Comparison of ENCODE assay signal across 17 cellular contexts in the genomic region with DNA sequence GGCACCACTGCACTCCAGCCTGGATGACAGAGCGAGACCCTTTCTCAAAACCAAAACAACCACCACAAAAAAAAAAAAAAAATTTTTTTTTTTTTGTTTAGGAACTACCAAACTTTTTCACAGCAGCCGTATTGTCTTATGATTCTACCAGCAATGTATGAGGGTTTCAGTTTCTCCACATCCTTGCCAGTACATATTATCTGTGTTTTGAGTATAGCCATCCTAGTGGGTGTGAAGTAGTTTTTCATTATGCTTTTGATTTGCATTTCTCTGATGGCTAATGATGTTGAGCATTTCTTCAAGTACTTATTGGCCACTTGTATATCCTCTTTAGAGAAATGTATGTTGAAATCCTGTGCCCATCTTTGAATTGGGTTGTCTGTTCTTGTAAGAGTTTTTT. TPM values are rescaled to one million over a fixed set of nuclear protein-coding genes. Genes with fewer than 3 reads are reported as not detected.
DNase-seq lines count a peak whose midpoint lies in the region; ATAC-seq, FAIRE-seq and TF ChIP-seq lines count a peak whose summit lies in the region.
"Had no signal": no experiment of that assay in that cellular context is flagged by ENCODE, and none has a peak within 500 bp of the region (broad histone marks: within the 10 kb centered on the region; RNA-seq: fewer than 3 reads in every experiment).

No MANE protein-coding gene starts in this region.

- intact Hi-C loops in activated CD8-positive, alpha-beta T cell treated with anti-CD3 and anti-CD28 coated beads for 36 hours (cut with micrococcal nuclease) = no loop called here
- intact Hi-C loops in CD4-positive, alpha-beta memory T cell (cut with micrococcal nuclease) = loop anchor here (2.0 kb wide), 1 partner anchor 23 kb away; no protein-coding TSS in a partner anchor
- intact Hi-C loops in GM12878 (cut with micrococcal nuclease; ENCODE audit: unreplicated experiment) = no loop called here
- intact Hi-C loops in left colon (cut with DNase I, micrococcal nuclease) = no loop called here
- intact Hi-C loops in pancreas (cut with DNase I) = no loop called here

- no peak for TF ChIP-seq CTCF in activated CD8-positive, alpha-beta T cell treated with anti-CD3 and anti-CD28 coated beads for 36 hours (IDR thresholded peaks at IDR 0.05)
- no peak for TF ChIP-seq CTCF in GM12878 (IDR thresholded peaks at IDR 0.05 in 2 of 3, conservative IDR thresholded peaks at IDR 0.05 in 1 of 3; ENCODE audit: control insufficient read depth in 2 of 3, extremely low read depth in 1 of 3, insufficient read depth in 1 of 3, low read depth in 3 of 3, low read length in 3 of 3)
- no peak for TF ChIP-seq CTCF in pancreas (IDR thresholded peaks at IDR 0.05)

- no peak overlapping the region for H2AFZ ChIP-seq in GM12878 (ENCODE audit: control insufficient read depth, low read depth, low read length)

- no peak for DNase-seq in activated CD8-positive, alpha-beta T cell treated with anti-CD3 and anti-CD28 coated beads, Interleukin-2, amount 10 ng/mL, durations not matched to agents 7 days and 5 days
- no peak for DNase-seq in activated CD8-positive, alpha-beta T cell treated with anti-CD3 and anti-CD28 coated beads for 36 hours
- DNase-seq in CD4-positive, alpha-beta memory T cell = no peak
- DNase-seq in GM12878 (ENCODE audit: low read depth, low spot score) (no peak), AML-193 (lab: John Stamatoyannopoulos, UW) (no peak), left colon (no peak), pancreas (no peak)
- DNase-seq: H9; KBM-7; NCI-H1105 treated with DMSO at 0.1 percent for 48 hours; NCI-H1694 treated with DMSO at 0.1 percent for 48 hours; NK-92 treated with Interleukin-12 subunit alpha and Interleukin-12 subunit beta, amount 100 ng/mL, for 24 hours; Peyer's patch had no signal

- H3K9me3 ChIP-seq in CD4-positive, alpha-beta memory T cell (ENCODE audit: control insufficient read depth in 1 of 2, low read length in 2 of 2) = no peaks in the 10 kb centered on the region
- H3K9me3 ChIP-seq in GM12878 (replicated peaks; ENCODE audit: control insufficient read depth, insufficient read depth, low read length) = no peaks in the 10 kb centered on the region
- H3K9me3 ChIP-seq in pancreas = no peaks in the 10 kb centered on the region
- H3K9me3 ChIP-seq: Peyer's patch, SJSA1 had no signal

- RAD21 ChIA-PET in GM12878 (lab: Charles Lee; ENCODE audit: unreplicated experiment) = no interaction called here

- SMC1A ChIA-PET in GM12878 (lab: Charles Lee; ENCODE audit: uncharacterized antibody, unreplicated experiment) = interaction anchor here (1.0 kb wide), 2 partner anchors 11 to 13 kb away, joined by 3 to 6 read pairs; no protein-coding TSS in a partner anchor

- H3K27ac ChIP-seq in CD4-positive, alpha-beta memory T cell (ENCODE audit: low read depth, low read length) = no peak overlapping the region
- no peak overlapping the region for H3K27ac ChIP-seq in GM12878 (ENCODE audit: control insufficient read depth, insufficient read depth)
- no peak overlapping the region for H3K27ac ChIP-seq in pancreas
- H3K27ac ChIP-seq: 22Rv1, Peyer's patch, SJSA1 had no signal

- no peak overlapping the region for H3K4me2 ChIP-seq in GM12878 (ENCODE audit: control insufficient read depth, insufficient read depth)

- H3K27me3 ChIP-seq in CD4-positive, alpha-beta memory T cell (ENCODE audit: insufficient read depth, low read length) = no peaks in the 10 kb centered on the region
- H3K27me3 ChIP-seq in GM12878 (replicated peaks in 1 of 2; ENCODE audit: control insufficient read depth in 2 of 2, insufficient read depth in 2 of 2, low read length in 1 of 2) = no peaks in the 10 kb centered on the region
- H3K27me3 ChIP-seq in pancreas = no peaks in the 10 kb centered on the region
- H3K27me3 ChIP-seq: Peyer's patch, SJSA1 had no signal

- FAIRE-seq in GM12878 (lab: Jason Lieb, UNC) (no peak), pancreas (lab: Jason Lieb, UNC) (no peak)

- H3K4me1 ChIP-seq in CD4-positive, alpha-beta memory T cell (ENCODE audit: insufficient read depth, low read length) = peaks cover 17% of the 10 kb centered on the region
- H3K4me1 ChIP-seq in GM12878 (ENCODE audit: control insufficient read depth, insufficient read depth, low read length) (no peaks in the 10 kb centered on the region), pancreas (peaks cover 0 to 16% (median 12%) of the 10 kb centered on the region in 3 donors)
- H3K4me1 ChIP-seq: Peyer's patch had no signal

- BruUV-seq in GM12878 (replicated peaks; lab: Mats Ljungman, UMichigan) = no TSS peak

- peaks cover 41% of the 10 kb centered on the region for H3K36me3 Mint-ChIP-seq in activated CD8-positive, alpha-beta T cell treated with anti-CD3 and anti-CD28 coated beads, Interleukin-2, amount 10 ng/mL, durations not matched to agents 7 days and 5 days (ENCODE audit: low read depth)
- peaks cover 25% of the 10 kb centered on the region for H3K36me3 Mint-ChIP-seq in activated CD8-positive, alpha-beta T cell treated with anti-CD3 and anti-CD28 coated beads for 36 hours (ENCODE audit: low read depth)
- H3K36me3 Mint-ChIP-seq in CD4-positive, alpha-beta memory T cell = peaks cover 30 to 56% of the 10 kb centered on the region in 2 donors

- peaks cover 14% of the 10 kb centered on the region for H3K36me3 ChIP-seq in CD4-positive, alpha-beta memory T cell (ENCODE audit: insufficient read depth, low read length)
- peaks cover 0 to 5% of the 10 kb centered on the region in 2 experiments; a peak in 2 of 4 replicates for H3K36me3 ChIP-seq in GM12878 (ENCODE audit: control insufficient read depth in 2 of 2, insufficient read depth in 2 of 2, low read length in 1 of 2)
- peaks cover 0 to under 1% (median 0%) of the 10 kb centered on the region in 3 donors for H3K36me3 ChIP-seq in pancreas

- H3K27me3 Mint-ChIP-seq in activated CD8-positive, alpha-beta T cell treated with anti-CD3 and anti-CD28 coated beads, Interleukin-2, amount 10 ng/mL, durations not matched to agents 7 days and 5 days (ENCODE audit: low read depth) = no peaks in the 10 kb centered on the region
- no peaks in the 10 kb centered on the region for H3K27me3 Mint-ChIP-seq in activated CD8-positive, alpha-beta T cell treated with anti-CD3 and anti-CD28 coated beads for 36 hours
- no peaks in the 10 kb centered on the region for H3K27me3 Mint-ChIP-seq in CD4-positive, alpha-beta memory T cell

- H3K4me3 Mint-ChIP-seq in activated CD8-positive, alpha-beta T cell treated with anti-CD3 and anti-CD28 coated beads, Interleukin-2, amount 10 ng/mL, durations not matched to agents 7 days and 5 days = no peak overlapping the region
- no peak overlapping the region for H3K4me3 Mint-ChIP-seq in activated CD8-positive, alpha-beta T cell treated with anti-CD3 and anti-CD28 coated beads for 36 hours
- H3K4me3 Mint-ChIP-seq in CD4-positive, alpha-beta memory T cell = no peak overlapping the region
- H3K4me3 Mint-ChIP-seq: CD14-positive monocyte, H9 had no signal

- peak overlapping the region; percentile 64 for H3K27ac Mint-ChIP-seq in activated CD8-positive, alpha-beta T cell treated with anti-CD3 and anti-CD28 coated beads, Interleukin-2, amount 10 ng/mL, durations not matched to agents 7 days and 5 days
- H3K27ac Mint-ChIP-seq in activated CD8-positive, alpha-beta T cell treated with anti-CD3 and anti-CD28 coated beads for 36 hours = no peak overlapping the region
- peak overlapping the region; percentile 31 to 88 (median 74) for H3K27ac Mint-ChIP-seq in CD4-positive, alpha-beta memory T cell
- H3K27ac Mint-ChIP-seq: CD14-positive monocyte had no signal

- POLR2A ChIA-PET in activated CD8-positive, alpha-beta T cell treated with anti-CD3 and anti-CD28 coated beads, Interleukin-2, amount 10 ng/mL, durations not matched to agents 7 days and 5 days (lab: Charles Lee) = no interaction called here
- POLR2A ChIA-PET in activated CD8-positive, alpha-beta T cell treated with anti-CD3 and anti-CD28 coated beads for 36 hours (lab: Charles Lee) = interaction anchor here (0.6 kb wide), 1 partner anchor 204 kb away, joined by 4 read pairs; no protein-coding TSS in a partner anchor
- POLR2A ChIA-PET in CD4-positive, alpha-beta memory T cell (lab: Charles Lee; ENCODE audit: partially characterized antibody) = interaction anchor here (0.8 to 1.3 kb wide), 3 partner anchors 9 to 17 kb away, joined by 3 to 5 read pairs (median 3); no protein-coding TSS in a partner anchor
- POLR2A ChIA-PET in GM12878 (lab: Charles Lee) = interaction anchor here (0.7 kb wide), 1 partner anchor 13 kb away, joined by 3 read pairs; no protein-coding TSS in a partner anchor

- no peak overlapping the region for H3K9ac ChIP-seq in GM12878 (ENCODE audit: control insufficient read depth, insufficient read depth, low read length)

- H3K79me2 ChIP-seq in GM12878 (ENCODE audit: control insufficient read depth, insufficient read depth, low read length) = no peaks in the 10 kb centered on the region

- 100% methylated on average over 2 of the region's 2 CpGs for WGBS in GM12878 (ENCODE audit: insufficient coverage, insufficient replicate concordance, low lambda C conversion rate, missing lambda C conversion rate)
- 96 to 97% methylated on average over 2 of the region's 2 CpGs for WGBS in pancreas, 2 donors

- TF ChIP-seq POLR2A in GM12878 (IDR thresholded peaks at IDR 0.05; ENCODE audit: low read depth, low read length) = no peak

- no peak for TF ChIP-seq RAD21 in GM12878 (IDR thresholded peaks at IDR 0.05; ENCODE audit: insufficient read depth, low read depth, low read length)

- H3K4me3 ChIP-seq in CD4-positive, alpha-beta memory T cell (ENCODE audit: low read length in 2 of 2) = no peak overlapping the region
- no peak overlapping the region for H3K4me3 ChIP-seq in GM12878
- no peak overlapping the region for H3K4me3 ChIP-seq in pancreas
- H3K4me3 ChIP-seq: Peyer's patch, SJSA1 had no signal

- in situ Hi-C loops in GM12878 (cut with MboI) = no loop called here

- H4K20me1 ChIP-seq in GM12878 (ENCODE audit: control insufficient read depth, insufficient read depth) = no peaks in the 10 kb centered on the region

- no peaks in the 10 kb centered on the region for H3K9me3 Mint-ChIP-seq in activated CD8-positive, alpha-beta T cell treated with anti-CD3 and anti-CD28 coated beads, Interleukin-2, amount 10 ng/mL, durations not matched to agents 7 days and 5 days (ENCODE audit: insufficient read depth)
- H3K9me3 Mint-ChIP-seq in activated CD8-positive, alpha-beta T cell treated with anti-CD3 and anti-CD28 coated beads for 36 hours = no peaks in the 10 kb centered on the region
- no peaks in the 10 kb centered on the region for H3K9me3 Mint-ChIP-seq in CD4-positive, alpha-beta memory T cell
- H3K9me3 Mint-ChIP-seq: CD14-positive monocyte, H9 had no signal

- H3K4me1 Mint-ChIP-seq in activated CD8-positive, alpha-beta T cell treated with anti-CD3 and anti-CD28 coated beads, Interleukin-2, amount 10 ng/mL, durations not matched to agents 7 days and 5 days (ENCODE audit: low read depth) = peaks cover 19% of the 10 kb centered on the region
- H3K4me1 Mint-ChIP-seq in activated CD8-positive, alpha-beta T cell treated with anti-CD3 and anti-CD28 coated beads for 36 hours (ENCODE audit: low read depth) = peaks cover 5% of the 10 kb centered on the region
- peaks cover 20 to 42% (median 29%) of the 10 kb centered on the region in 4 donors for H3K4me1 Mint-ChIP-seq in CD4-positive, alpha-beta memory T cell
- H3K4me1 Mint-ChIP-seq: H9 had no signal

- no peak for TF ChIP-seq EP300 in GM12878 (IDR thresholded peaks at IDR 0.05; ENCODE audit: borderline replicate concordance in 1 of 2, control insufficient read depth in 1 of 2, low read depth in 2 of 2, low read length in 2 of 2)

- ATAC-seq in activated CD8-positive, alpha-beta T cell treated with anti-CD3 and anti-CD28 coated beads, Interleukin-2, amount 10 ng/mL, durations not matched to agents 7 days and 5 days = no peak
- no peak for ATAC-seq in activated CD8-positive, alpha-beta T cell treated with anti-CD3 and anti-CD28 coated beads for 36 hours
- ATAC-seq in HG02678 (IDR thresholded peaks at IDR 0.05; ENCODE audit: unreplicated experiment) (peak; percentile 52), GM12878 (peak; percentile 22), left colon (no peak), pancreas (no peak)

- CTCF ChIA-PET in activated CD8-positive, alpha-beta T cell treated with anti-CD3 and anti-CD28 coated beads, Interleukin-2, amount 10 ng/mL, durations not matched to agents 7 days and 5 days (lab: Charles Lee) = interaction anchor here (1.0 to 1.2 kb wide), 2 partner anchors 11 to 19 kb away, joined by 4 to 5 read pairs; no protein-coding TSS in a partner anchor
- CTCF ChIA-PET in activated CD8-positive, alpha-beta T cell treated with anti-CD3 and anti-CD28 coated beads for 36 hours (lab: Charles Lee) = interaction anchor here (0.6 to 1.3 kb wide), 4 partner anchors 8 to 219 kb away, joined by 3 to 5 read pairs (median 3); no protein-coding TSS in a partner anchor
- CTCF ChIA-PET in CD4-positive, alpha-beta memory T cell (lab: Charles Lee; ENCODE audit: partially characterized antibody) = interaction anchor here (0.7 to 1.0 kb wide), 2 partner anchors 11 to 59 kb away, joined by 3 read pairs; no protein-coding TSS in a partner anchor
- CTCF ChIA-PET in GM12878 (lab: Yijun Ruan, JAX) = interaction anchor here (0.6 to 1.1 kb wide), 2 partner anchors 68 to 214 kb away, joined by 3 read pairs; no protein-coding TSS in a partner anchor

RNA-seq across cellular contexts. Expression of a gene that starts 51.7 kb away (rescaled TPM):
- total RNA-seq in activated CD8-positive, alpha-beta T cell treated with anti-CD3 and anti-CD28 coated beads, Interleukin-2, amount 10 ng/mL, durations not matched to agents 7 days and 5 days = 100 to 1,000 TPM; 102 to 109 TPM
- total RNA-seq in activated CD8-positive, alpha-beta T cell treated with anti-CD3 and anti-CD28 coated beads for 36 hours = 100 to 1,000 TPM; 113 to 115 TPM
- 10 to 100 TPM; 77.2 to 77.7 TPM for total RNA-seq in CD4-positive, alpha-beta memory T cell
- 100 to 1,000 TPM; 170 to 267 TPM for polyA plus RNA-seq in CD4-positive, alpha-beta memory T cell
- 40.1 and 41.7 TPM in 2 replicates for total RNA-seq in GM12878 (2013; cell fraction: nucleolus; rRNA removed)
- total RNA-seq in GM12878 (2014; rRNA removed) = 173 and 205 TPM in 2 replicates
- total RNA-seq in GM12878 (2014; rRNA removed; fragmentation: Illumina TruSeq; extraction: Trizol) = 182 and 184 TPM in 2 replicates
- total RNA-seq in GM12878 (2021) = 134 and 138 TPM in 2 replicates
- 245 TPM for polyA plus RNA-seq in GM12878 (2011; ENCODE audit: low read depth)
- polyA plus RNA-seq in GM12878 (2011; rRNA removed) = 253 and 294 TPM in 2 replicates
- polyA plus RNA-seq in GM12878 (2011; cell fraction: cytosol; rRNA removed) = 126 and 196 TPM in 2 replicates
- 70.5 and 73.1 TPM in 2 replicates for polyA plus RNA-seq in GM12878 (2011; cell fraction: nucleus; rRNA removed)
- polyA plus RNA-seq in GM12878 (2012) = 172 and 186 TPM in 2 replicates
- polyA plus RNA-seq in GM12878 (2014; fragmentation: Illumina TruSeq; extraction: Trizol) = 226 and 246 TPM in 2 replicates
- 100 to 1,000 TPM; 432 to 532 TPM for polyA plus RNA-seq in GM12878 (2014; fragmentation: Nextera tagmentation; extraction: Ambion mirVana)
- 156 and 169 TPM in 2 replicates for polyA plus RNA-seq in GM12878 (2014; rRNA removed)
- polyA plus RNA-seq in GM12878 (2016; fragmentation: Nextera tagmentation; extraction: Ambion mirVana) = 100 to 1,000 TPM; 219 to 230 TPM
- polyA minus RNA-seq in GM12878 (2011; rRNA and poly(A)+ RNA removed) = 68.2 and 79.7 TPM in 2 replicates
- 23.1 and 32.0 TPM in 2 replicates for polyA minus RNA-seq in GM12878 (2011; cell fraction: cytosol; rRNA and poly(A)+ RNA removed)
- polyA minus RNA-seq in GM12878 (2011; cell fraction: nucleus; rRNA and poly(A)+ RNA removed) = 15.2 and 19.4 TPM in 2 replicates
- total RNA-seq in left colon = 100 to 1,000 TPM in 1 of 2 donors, 10 to 100 TPM in 1; 97.2 to 111 TPM
- 10 to 100 TPM; 34.8 to 54.3 (median 49.7) TPM for total RNA-seq in pancreas
- polyA plus RNA-seq in pancreas = 10 to 100 TPM; 40.0 to 91.5 TPM

Comparison
In these comparisons a context has a peak if more than half of its experiments do, and no peak if none do; other contexts are left out.
1. ATAC-seq: peak in HG02678 (single experiment) and GM12878 (single experiment); none in activated CD8-positive, alpha-beta T cell treated with anti-CD3 and anti-CD28 coated beads, Interleukin-2, amount 10 ng/mL, durations not matched to agents 7 days and 5 days (single experiment), activated CD8-positive, alpha-beta T cell treated with anti-CD3 and anti-CD28 coated beads for 36 hours (single experiment), left colon (single experiment) and pancreas (0 of 4).